8 cellular contexts compared by ENCODE assay signal in the genomic region with DNA sequence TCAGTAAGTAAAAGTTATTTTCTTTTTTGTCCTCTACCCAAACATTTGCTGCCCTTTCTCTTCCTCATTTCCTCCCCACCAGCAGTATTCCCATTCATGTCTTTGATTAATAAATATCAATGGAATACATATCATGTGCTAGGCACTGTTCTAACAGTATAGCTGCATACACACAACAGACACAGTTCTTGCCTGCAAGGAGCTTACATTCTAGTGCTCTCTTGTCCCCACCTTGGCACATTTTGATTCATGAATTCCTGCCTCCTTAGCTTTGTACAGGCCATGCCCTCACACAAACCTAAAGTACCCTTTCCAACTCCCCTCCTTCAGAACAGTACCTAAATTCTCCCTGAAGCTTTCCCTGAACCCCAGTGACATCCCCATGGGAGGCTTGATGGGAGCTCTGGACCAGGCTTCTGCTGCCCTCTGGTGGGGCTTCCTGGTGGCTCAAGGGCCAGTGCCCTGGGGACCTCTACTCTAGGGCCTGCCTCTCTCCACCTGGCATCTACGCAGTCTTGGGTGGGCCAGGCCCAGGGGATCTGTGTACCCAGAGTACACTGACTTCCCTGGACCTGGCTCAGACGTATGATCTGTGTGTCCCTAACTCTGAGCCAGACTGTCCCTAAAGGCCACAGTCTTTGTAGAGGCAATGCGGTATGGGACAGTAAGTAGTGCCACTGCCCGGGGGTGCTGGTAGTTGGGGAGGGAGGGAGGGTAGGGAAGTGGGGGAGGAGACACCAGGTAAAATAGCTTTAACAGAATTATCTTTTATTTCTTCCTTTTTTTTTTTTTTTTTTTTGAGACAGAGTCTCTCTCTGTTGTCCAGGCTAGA. TPM values are rescaled to one million over a fixed set of nuclear protein-coding genes. Genes with fewer than 3 reads are reported as not detected.
A peak's percentile ranks its signal among the peaks of the same experiment; 100 is the strongest.
DNase-seq lines count a peak whose midpoint lies in the region; ATAC-seq and TF ChIP-seq lines count a peak whose summit lies in the region.

No MANE protein-coding gene starts in this region.

- H3K27ac ChIP-seq in right cardiac atrium (ENCODE audit: low read length) (no peak overlapping the region), gastrocnemius medialis (no peak overlapping the region)

- intact Hi-C loops in right cardiac atrium (cut with DNase I) = loop anchor here (2.0 to 10.0 kb wide), 6 partner anchors 116 to 279 kb away; no protein-coding TSS in a partner anchor
- intact Hi-C loops in gastrocnemius medialis (cut with DNase I; ENCODE audit: low total_unique reads) = loop anchor here (1.0 to 2.0 kb wide), 3 partner anchors 117 to 277 kb away; no protein-coding TSS in a partner anchor

- H3K27me3 ChIP-seq in BE2C = no peaks in the 10 kb centered on the region
- no peaks in the 10 kb centered on the region for H3K27me3 ChIP-seq in adipocyte (replicated peaks; ENCODE audit: control insufficient read depth, insufficient read depth, low read length)
- H3K27me3 ChIP-seq in right cardiac atrium (ENCODE audit: control insufficient read depth, insufficient read depth) = no peaks in the 10 kb centered on the region
- H3K27me3 ChIP-seq in gastrocnemius medialis = no peaks in the 10 kb centered on the region

- H3K9me3 ChIP-seq in BE2C = no peaks in the 10 kb centered on the region
- H3K9me3 ChIP-seq in adipocyte (ENCODE audit: control insufficient read depth, low read length) = no peaks in the 10 kb centered on the region
- no peaks in the 10 kb centered on the region for H3K9me3 ChIP-seq in right cardiac atrium (ENCODE audit: control insufficient read depth, low read length)
- no peaks in the 10 kb centered on the region for H3K9me3 ChIP-seq in gastrocnemius medialis

- no peaks in the 10 kb centered on the region for H3K4me1 ChIP-seq in BE2C
- no peaks in the 10 kb centered on the region for H3K4me1 ChIP-seq in adipocyte (ENCODE audit: control insufficient read depth, insufficient read depth, low read length)
- no peaks in the 10 kb centered on the region for H3K4me1 ChIP-seq in right cardiac atrium (ENCODE audit: control insufficient read depth, insufficient read depth, low read length)
- H3K4me1 ChIP-seq in gastrocnemius medialis = no peaks in the 10 kb centered on the region

- peak; percentile 73 for ATAC-seq in GM18502 (IDR thresholded peaks at IDR 0.05; ENCODE audit: poor library complexity, unreplicated experiment)
- ATAC-seq in HG03432 (IDR thresholded peaks at IDR 0.05; ENCODE audit: unreplicated experiment) = peak; percentile 50
- ATAC-seq in right cardiac atrium = peak; percentile 92 to 94
- peak; percentile 68 to 80 for ATAC-seq in gastrocnemius medialis

- no peak overlapping the region for H3K9ac ChIP-seq in adipocyte (ENCODE audit: low read length)

- peak; percentile 63 for DNase-seq in BE2C
- DNase-seq in OCI-M1 (lab: John Stamatoyannopoulos, UW) = peak; percentile 79
- peak; percentile 76 for DNase-seq in adipocyte (ENCODE audit: low read depth)
- DNase-seq in right cardiac atrium = peak; percentile 70 to 87 (median 87)
- DNase-seq in gastrocnemius medialis = peak in 1 of 2 donors; percentile 31
- no peak for DNase-seq in cerebellar nuclear complex (lab: John Stamatoyannopoulos, UW)

- no peaks in the 10 kb centered on the region for H3K36me3 ChIP-seq in BE2C
- H3K36me3 ChIP-seq in adipocyte (ENCODE audit: control insufficient read depth, insufficient read depth, low read length, severe bottlenecking) = no peaks in the 10 kb centered on the region
- H3K36me3 ChIP-seq in gastrocnemius medialis = no peaks in the 10 kb centered on the region

- TF ChIP-seq POLR2A in gastrocnemius medialis (IDR thresholded peaks at IDR 0.05) = no peak

- TF ChIP-seq CTCF in BE2C (IDR thresholded peaks at IDR 0.05; ENCODE audit: low read depth, low read length) = peak; percentile 69
- TF ChIP-seq CTCF in gastrocnemius medialis (IDR thresholded peaks at IDR 0.05 in 4 of 5, conservative IDR thresholded peaks at IDR 0.05 in 1 of 5) = peak; percentile 48 to 85 (median 77)

- H3K4me3 ChIP-seq in BE2C (ENCODE audit: low read depth, low read length) (no peak overlapping the region), adipocyte (ENCODE audit: low read length) (no peak overlapping the region), right cardiac atrium (ENCODE audit: low read length) (no peak overlapping the region), gastrocnemius medialis (no peak overlapping the region)

- 72% methylated on average over 4 of the region's 4 CpGs for WGBS in right cardiac atrium

- in situ Hi-C loops in gastrocnemius medialis (cut with MboI; ENCODE audit: low sequenced_read_pairs in 4 of 4) = loop anchor here (5.0 to 25.0 kb wide), 4 partner anchors 116 to 269 kb away; no protein-coding TSS in a partner anchor

RNA-seq across cellular contexts. Expression of gene RPS13, which starts 14.1 kb away (rescaled TPM):
- 996 TPM for polyA plus RNA-seq in BE2C (2012; ENCODE audit: insufficient read depth, insufficient read length, low read depth)
- 100 to 1,000 TPM; 687 to 817 (median 791) TPM for total RNA-seq in right cardiac atrium
- polyA plus RNA-seq in right cardiac atrium = 1,538 TPM
- total RNA-seq in gastrocnemius medialis = 1,000 to 10,000 TPM; 1,365 to 1,604 (median 1,491) TPM

RNA-seq across cellular contexts. Expression of gene PLEKHA7, which starts 49.2 kb away (rescaled TPM):
- polyA plus RNA-seq in BE2C (2012; ENCODE audit: insufficient read depth, insufficient read length, low read depth) = 9.8 TPM
- total RNA-seq in right cardiac atrium (10 to 100 TPM; 30.3 to 44.6 (median 35.5) TPM), gastrocnemius medialis (1 to 10 TPM in 3 of 4 donors, under 1 TPM in 1; 0.72 to 3.6 (median 2.2) TPM)
- polyA plus RNA-seq in right cardiac atrium = 16.2 TPM

Comparison
In these comparisons a context has a peak if more than half of its experiments do, and no peak if none do; other contexts are left out.
1. DNase-seq: peak in BE2C (single experiment), OCI-M1 (single experiment), adipocyte (single experiment) and right cardiac atrium (3 of 3); none in cerebellar nuclear complex (0 of 2).
2. RNA of gene PLEKHA7, which starts 49.2 kb away (total RNA-seq): 30.3 to 44.6 TPM in right cardiac atrium; 0.72 to 3.6 TPM in gastrocnemius medialis; every median in the first group is over 4 times any median in the second.
3. Peak in every context shown above with its lines, with median percentiles within 50 percentile points of each other: ATAC-seq.